Comparison of ENCODE assay signal across 8 cellular contexts in genomic region chr9:2655411-2655901, GRCh38. TPM values are rescaled to one million over a fixed set of nuclear protein-coding genes. Genes with fewer than 3 reads are reported as not detected.
DNase-seq lines count a peak whose midpoint lies in the region; ATAC-seq, FAIRE-seq and TF ChIP-seq lines count a peak whose summit lies in the region.

No MANE protein-coding gene starts in this region.

- peak; percentile 63 for DNase-seq in NOMO-1 treated with DMSO at 0.1 percent for 48 hours (lab: John Stamatoyannopoulos, UW; ENCODE audit: unreplicated experiment)
- DNase-seq in breast epithelium (ENCODE audit: low spot score in 2 of 2), result no peak
- DNase-seq in osteocyte (ENCODE audit: extremely low spot score, unreplicated experiment), result no peak
- no peak for DNase-seq in kidney
- no peak for DNase-seq in prostate gland (ENCODE audit: low spot score)
- DNase-seq in NCI-H2227 treated with DMSO at 0.1 percent for 48 hours (lab: John Stamatoyannopoulos, UW), result no peak

- no peak overlapping the region for H2AFZ ChIP-seq in ACC112 (ENCODE audit: low read length, unreplicated experiment)

- H3K4me1 Mint-ChIP-seq in osteocyte (ENCODE audit: unreplicated experiment), result peaks cover 12% of the 10 kb centered on the region

- no peak overlapping the region for H3K4me3 Mint-ChIP-seq in osteocyte (ENCODE audit: unreplicated experiment)

- intact Hi-C loops in breast epithelium (cut with DNase I; ENCODE audit: low total_unique reads), result no loop called here
- intact Hi-C loops in kidney (cut with DNase I), result no loop called here
- intact Hi-C loops in prostate gland (cut with DNase I), result no loop called here

- no peak overlapping the region for H3K9ac ChIP-seq in kidney (ENCODE audit: low read length in 2 of 2)

- H3K27me3 ChIP-seq in ACC112 (ENCODE audit: insufficient read depth, low read length), result no peaks in the 10 kb centered on the region
- H3K27me3 ChIP-seq in breast epithelium, result no peaks in the 10 kb centered on the region
- no peaks in the 10 kb centered on the region for H3K27me3 ChIP-seq in prostate gland (replicated peaks; ENCODE audit: insufficient read depth)

- TF ChIP-seq POLR2A in breast epithelium (IDR thresholded peaks at IDR 0.05), result no peak
- no peak for TF ChIP-seq POLR2A in prostate gland (IDR thresholded peaks at IDR 0.05)

- H3K9me3 Mint-ChIP-seq in osteocyte (ENCODE audit: unreplicated experiment), result no peaks in the 10 kb centered on the region

- H3K4me1 ChIP-seq in ACC112 (ENCODE audit: control insufficient read depth, insufficient read depth, low read length, unreplicated experiment), result peaks cover 31% of the 10 kb centered on the region
- no peaks in the 10 kb centered on the region for H3K4me1 ChIP-seq in breast epithelium
- H3K4me1 ChIP-seq in kidney (ENCODE audit: control insufficient read depth in 1 of 2, insufficient read depth in 1 of 2, low read depth in 1 of 2, low read length in 2 of 2), result no peaks in the 10 kb centered on the region
- no peaks in the 10 kb centered on the region for H3K4me1 ChIP-seq in prostate gland (replicated peaks)

- ATAC-seq in GM19395 (IDR thresholded peaks at IDR 0.05; ENCODE audit: unreplicated experiment), result peak; percentile 67

- H3K4me3 ChIP-seq in ACC112 (ENCODE audit: low read depth, low read length) (no peak overlapping the region), breast epithelium (no peak overlapping the region), kidney (ENCODE audit: low read length in 2 of 2) (no peak overlapping the region), prostate gland (no peak overlapping the region)

- H3K9me3 ChIP-seq in breast epithelium (no peaks in the 10 kb centered on the region), kidney (ENCODE audit: control insufficient read depth in 1 of 2, low read length in 2 of 2) (no peaks in the 10 kb centered on the region), prostate gland (no peaks in the 10 kb centered on the region)

- peak overlapping the region; percentile 2 for H3K27ac Mint-ChIP-seq in osteocyte (ENCODE audit: unreplicated experiment)

- H3K27ac ChIP-seq in ACC112 (ENCODE audit: low read depth, low read length) (peak overlapping the region; percentile 87), breast epithelium (peak overlapping the region; percentile 23 to 40), kidney (ENCODE audit: low read depth in 2 of 2, low read length in 2 of 2) (no peak overlapping the region), prostate gland (no peak overlapping the region)

- no peaks in the 10 kb centered on the region for H3K79me2 ChIP-seq in ACC112 (ENCODE audit: control insufficient read depth, insufficient read depth, low read length, unreplicated experiment)

- whole genome bisulfite sequencing in prostate gland, result 71% methylated on average over 3 of the region's 3 CpGs

- H3K36me3 ChIP-seq in ACC112 (ENCODE audit: insufficient read depth, low read length) (peaks cover 18% of the 10 kb centered on the region; the same call in 1 of the 2 replicates), breast epithelium (peaks cover 5% of the 10 kb centered on the region), kidney (ENCODE audit: control insufficient read depth in 1 of 2, insufficient read depth in 2 of 2, low read length in 2 of 2) (peaks cover 22 to 33% of the 10 kb centered on the region in 2 donors), prostate gland (no peaks in the 10 kb centered on the region)

- TF ChIP-seq CTCF in breast epithelium (IDR thresholded peaks at IDR 0.05) (no peak), osteocyte (IDR thresholded peaks at IDR 0.05) (no peak), kidney (IDR thresholded peaks at IDR 0.05; ENCODE audit: borderline replicate concordance, extremely low read depth, insufficient read depth) (no peak), prostate gland (IDR thresholded peaks at IDR 0.05) (no peak)

- H3K27me3 Mint-ChIP-seq in osteocyte (ENCODE audit: unreplicated experiment), result no peaks in the 10 kb centered on the region

- peaks cover 37% of the 10 kb centered on the region for H3K36me3 Mint-ChIP-seq in osteocyte (ENCODE audit: unreplicated experiment)

- FAIRE-seq in kidney (lab: Jason Lieb, UNC), result no peak

RNA-seq across cellular contexts. Expression of gene VLDLR, which starts 33.9 kb away (rescaled TPM):
- total RNA-seq in breast epithelium (10 to 100 TPM in 1 of 3 donors, 1 to 10 TPM in 2; 6.7 to 11.7 (median 7.5) TPM), osteocyte (18.5 and 20.5 TPM in 2 replicates), kidney (24.2 TPM), prostate gland (10 to 100 TPM in 1 of 2 donors, 1 to 10 TPM in 1; 8.9 to 12.8 TPM)
- polyA plus RNA-seq in kidney (ENCODE audit: insufficient read depth, low read depth, low replicate concordance), result 8.6 TPM

Comparison
In these comparisons a context has a peak if more than half of its experiments do, and no peak if none do; other contexts are left out.
1. H3K27ac ChIP-seq: peak in ACC112 (single experiment) and breast epithelium (2 of 2); none in kidney (0 of 2) and prostate gland (0 of 2).